Comparison of ENCODE assay signal across 9 cellular contexts in genomic region chr4:46323891-46324290, GRCh38.
"Had no signal": no experiment of that assay in that cellular context is flagged by ENCODE, and none has a peak within 500 bp of the region (broad histone marks: within the 10 kb centered on the region; RNA-seq: fewer than 3 reads in every experiment).

No MANE protein-coding gene starts in this region.

- ATAC-seq: HCT116, K562 had no signal

- H3K27ac ChIP-seq: GM23248, HL-60 had no signal

- FAIRE-seq: K562 had no signal

- H2AFZ ChIP-seq: GM23248 had no signal

- H3K4me3 ChIP-seq: GM23248, HAP-1, K562 had no signal

- H3K36me3 ChIP-seq: HAP-1 had no signal

- H3K4me1 ChIP-seq: HAP-1 had no signal

- H3K9me3 ChIP-seq: HAP-1 had no signal

- DNase-seq: GM23248, GOT3, H7, HFFc6, IMR-90 had no signal

- H3K9ac ChIP-seq: GM23248 had no signal
